ENCODE assay signal across 37 cellular contexts in the genomic region with DNA sequence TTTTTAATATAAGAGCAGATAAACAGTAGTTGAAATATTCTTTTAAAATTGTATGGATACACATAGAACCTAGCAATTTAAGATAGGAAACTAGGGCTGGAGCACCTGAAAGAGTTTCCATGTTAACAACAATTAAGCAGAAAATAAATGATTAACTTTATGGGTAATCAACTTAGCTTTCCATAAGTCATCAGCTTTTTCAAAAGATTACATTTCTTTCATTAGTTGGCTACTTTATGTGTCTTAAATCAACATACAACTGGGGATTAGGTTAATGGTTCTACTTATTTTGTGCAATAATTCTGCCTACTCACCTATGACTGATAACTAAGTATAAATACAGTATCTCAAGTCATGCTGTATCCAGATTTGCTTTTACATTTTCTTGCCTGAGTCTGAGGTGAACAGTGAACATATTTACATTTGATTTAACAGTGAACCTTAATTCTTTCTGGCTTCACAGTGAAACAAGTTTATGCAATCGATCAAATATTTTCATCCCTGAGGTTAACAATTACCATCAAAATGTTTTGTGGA. TPM values are rescaled to one million over a fixed set of nuclear protein-coding genes. Genes with fewer than 3 reads are reported as not detected.
"Had no signal": no experiment of that assay in that cellular context is flagged by ENCODE, and none has a peak within 500 bp of the region (broad histone marks: within the 10 kb centered on the region; RNA-seq: fewer than 3 reads in every experiment).

A gene with protein sequence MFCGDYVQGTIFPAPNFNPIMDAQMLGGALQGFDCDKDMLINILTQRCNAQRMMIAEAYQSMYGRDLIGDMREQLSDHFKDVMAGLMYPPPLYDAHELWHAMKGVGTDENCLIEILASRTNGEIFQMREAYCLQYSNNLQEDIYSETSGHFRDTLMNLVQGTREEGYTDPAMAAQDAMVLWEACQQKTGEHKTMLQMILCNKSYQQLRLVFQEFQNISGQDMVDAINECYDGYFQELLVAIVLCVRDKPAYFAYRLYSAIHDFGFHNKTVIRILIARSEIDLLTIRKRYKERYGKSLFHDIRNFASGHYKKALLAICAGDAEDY (plus strand): TSS at position 362 of the 537 bp plus-strand sequence. CDS start 164 bp downstream, at position 526.

- H3K27me3 ChIP-seq: adrenal gland, body of pancreas, cardiac muscle cell, dorsolateral prefrontal cortex, left lung, testis, transverse colon, uterus had no signal

- H3K27ac ChIP-seq: adrenal gland, body of pancreas, cardiac muscle cell, coronary artery, dorsolateral prefrontal cortex, left lung, testis, transverse colon, uterus had no signal

- H3K4me1 ChIP-seq: adrenal gland, body of pancreas, left lung, testis, transverse colon, uterus had no signal

- H3K9me3 ChIP-seq: testis had no signal

- ATAC-seq: body of pancreas; left lung; natural killer cell treated with Interleukin-12 subunit alpha and Interleukin-12 subunit beta and Interleukin-15 and Interleukin-18, amount 100 ng/mL, for 72 hours; stimulated activated naive B cell treated with anti-CD40 and anti-IgM and Interleukin-4, amounts not matched to agents 10 μg/mL and 1 μg/mL and 100 μg/mL, for 72 hours; T-helper 17 cell had no signal

- H3K36me3 ChIP-seq: adrenal gland, cardiac muscle cell, left lung, transverse colon, uterus had no signal

- DNase-seq: activated CD4-positive, alpha-beta memory T cell treated with anti-CD3 and anti-CD28 coated beads for 36 hours; activated CD4-positive, alpha-beta T cell treated with anti-CD3 and anti-CD28 coated beads, Interleukin-2, amount 10 ng/mL, durations not matched to agents 24 days and 14 days; activated CD4-positive, CD25-positive, alpha-beta regulatory T cell treated with anti-CD3 and anti-CD28 coated beads, Interleukin-2, amount 50 U/mL, for 72 hours; activated CD8-positive, alpha-beta memory T cell treated with anti-CD3 and anti-CD28 coated beads, Interleukin-2, amount 50 U/mL, for 4 hours; activated effector memory CD4-positive, alpha-beta T cell treated with anti-CD3 and anti-CD28 coated beads, Interleukin-2, amount 50 U/mL, for 16 hours; activated naive CD4-positive, alpha-beta T cell treated with anti-CD3 and anti-CD28 coated beads for 36 hours; activated naive CD8-positive, alpha-beta T cell treated with anti-CD3 and anti-CD28 coated beads for 36 hours; activated T-cell treated with anti-CD3 and anti-CD28 coated beads, Interleukin-2, amount 50 U/mL, for 1 hour; adrenal gland; aorta; body of pancreas; dorsolateral prefrontal cortex; effector memory CD4-positive, alpha-beta T cell; erythroblast; head of caudate nucleus; kidney glomerular epithelial cell; left lung; mesendoderm; retina; stimulated activated CD4-positive, alpha-beta T cell treated with anti-CD3 and anti-CD28 coated beads, Interleukin-15, amount 100 ng/mL, for 24 hours; stimulated activated CD4-positive, alpha-beta T cell treated with anti-CD3 and anti-CD28 coated beads, Interleukin-2, amount 100 ng/mL, for 24 hours; stimulated activated naive B cell treated with anti-CD40 and anti-IgM and Interleukin-4, amounts not matched to agents 10 μg/mL and 1 μg/mL and 100 μg/mL, for 72 hours; T-helper 17 cell; T1000; testis; transverse colon; uterus had no signal

- H3K4me3 ChIP-seq: adrenal gland, body of pancreas, cardiac muscle cell, coronary artery, dorsolateral prefrontal cortex, left lung, lung, testis, transverse colon, uterus had no signal

RNA-seq across cellular contexts. Expression of the gene that starts here (rescaled TPM):
- total RNA-seq: activated CD4-positive, alpha-beta memory T cell treated with anti-CD3 and anti-CD28 coated beads for 36 hours; activated CD4-positive, alpha-beta T cell treated with anti-CD3 and anti-CD28 coated beads, Interleukin-2, amount 10 ng/mL, durations not matched to agents 24 days and 14 days; activated CD8-positive, alpha-beta memory T cell treated with anti-CD3 and anti-CD28 coated beads for 36 hours; activated naive CD4-positive, alpha-beta T cell treated with anti-CD3 and anti-CD28 coated beads for 36 hours; activated naive CD8-positive, alpha-beta T cell treated with anti-CD3 and anti-CD28 coated beads for 36 hours; activated T-helper 1 cell treated with anti-CD3 and anti-CD28 coated beads, Interleukin-12 subunit alpha, Interleukin-12 subunit beta, Interleukin-2, Interleukin-4 antibody, amounts not matched to agents 30 ng/mL and 10 ng/mL and 1 ng/mL, durations not matched to agents 14 hours and 24 hours and 36 hours; adrenal gland; aorta; cardiac muscle cell; cerebellum; lung; mononuclear cell; natural killer cell treated with Interleukin-12 subunit alpha and Interleukin-12 subunit beta and Interleukin-15 and Interleukin-18, amount 100 ng/mL, for 72 hours; omental fat pad; progenitor cell of endocrine pancreas; T-helper 17 cell; uterus had no signal
- polyA plus RNA-seq: adrenal gland, cardiac muscle cell had no signal
